In the genomic region with DNA sequence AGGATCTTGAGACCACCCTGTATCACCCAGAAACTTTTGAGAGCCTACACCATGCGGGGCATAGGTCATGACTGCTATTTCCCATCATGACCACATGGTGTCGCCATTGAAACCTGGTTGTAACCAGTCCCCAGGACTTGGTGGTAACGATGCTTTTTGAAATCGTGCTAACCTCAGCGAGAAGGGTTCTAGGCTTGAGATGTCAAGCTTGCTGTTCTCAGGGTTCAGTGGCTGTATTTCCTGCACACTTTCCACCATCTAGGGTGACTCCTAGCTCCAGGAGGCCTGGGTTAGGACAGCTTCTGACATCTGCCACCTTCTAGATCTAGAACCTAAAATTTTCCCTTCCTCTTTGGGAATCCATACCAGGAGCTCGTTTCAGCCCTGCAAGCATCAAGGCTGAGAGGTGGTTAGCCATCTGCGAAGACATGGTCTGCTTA, we compare ENCODE assay signal across 9 cellular contexts. TPM values are rescaled to one million over a fixed set of nuclear protein-coding genes. Genes with fewer than 3 reads are reported as not detected.
DNase-seq lines count a peak whose midpoint lies in the region; ATAC-seq and TF ChIP-seq lines count a peak whose summit lies in the region.
"Had no signal": no experiment of that assay in that cellular context is flagged by ENCODE, and none has a peak within 500 bp of the region (broad histone marks: within the 10 kb centered on the region; RNA-seq: fewer than 3 reads in every experiment).

No MANE protein-coding gene starts in this region.

- H3K27ac ChIP-seq in HEK293 (ENCODE audit: extremely low read depth, low read depth, low read length) = no peak overlapping the region

- peak; percentile 82 for DNase-seq in CD1c-positive myeloid dendritic cell (ENCODE audit: extremely low spot score)
- peak; percentile 30 for DNase-seq in NCI-H774 (lab: John Stamatoyannopoulos, UW)
- peak; percentile 68 for DNase-seq in activated CD4-positive, alpha-beta memory T cell treated with anti-CD3 and anti-CD28 coated beads, Interleukin-2, amount 10 ng/mL, durations not matched to agents 7 days and 5 days
- peak; percentile 51 to 60 (median 54) for DNase-seq in effector memory CD8-positive, alpha-beta T cell
- peak; percentile 54 to 64 for DNase-seq in memory B cell (ENCODE audit: low spot score in 2 of 2)
- DNase-seq in stimulated activated CD8-positive, alpha-beta memory T cell treated with anti-CD3 and anti-CD28 coated beads, Interleukin-4, amount 100 ng/mL, for 48 hours = peak; percentile 70

- no peak overlapping the region for H3K27ac Mint-ChIP-seq in activated CD4-positive, alpha-beta memory T cell treated with anti-CD3 and anti-CD28 coated beads, Interleukin-2, amount 10 ng/mL, durations not matched to agents 7 days and 5 days
- H3K27ac Mint-ChIP-seq in effector memory CD8-positive, alpha-beta T cell = no peak overlapping the region
- no peak overlapping the region for H3K27ac Mint-ChIP-seq in memory B cell
- H3K27ac Mint-ChIP-seq: IgD-negative memory B cell had no signal

- POLR2A ChIA-PET in HEK293 (lab: Yijun Ruan, JAX) = interaction anchor here (0.6 to 1.2 kb wide), 5 partner anchors 110 to 198 kb away, joined by 3 to 5 read pairs (median 4); no protein-coding TSS in a partner anchor
- POLR2A ChIA-PET in activated CD4-positive, alpha-beta memory T cell treated with anti-CD3 and anti-CD28 coated beads, Interleukin-2, amount 10 ng/mL, durations not matched to agents 7 days and 5 days (lab: Charles Lee) = interaction anchor here (0.6 to 1.5 kb wide), 5 partner anchors 13 to 205 kb away, joined by 3 to 5 read pairs (median 3); a partner anchor contains a TSS

- CTCF ChIA-PET in HEK293 (lab: Yijun Ruan, JAX) = interaction anchor here (0.6 to 3.7 kb wide), 46 partner anchors 9 to 640 kb away, joined by 3 to 23 read pairs (median 4); a partner anchor contains a TSS
- CTCF ChIA-PET in activated CD4-positive, alpha-beta memory T cell treated with anti-CD3 and anti-CD28 coated beads, Interleukin-2, amount 10 ng/mL, durations not matched to agents 7 days and 5 days (lab: Charles Lee) = interaction anchor here (0.6 to 1.8 kb wide), 38 partner anchors 9 to 472 kb away, joined by 3 to 11 read pairs (median 3); a partner anchor contains a TSS

- H3K4me3 ChIP-seq in HEK293 (ENCODE audit: low read depth, low read length) = no peak overlapping the region

- no peaks in the 10 kb centered on the region for H3K9me3 ChIP-seq in HEK293 (ENCODE audit: control insufficient read depth, insufficient read depth, low read depth, low read length)

- ATAC-seq in effector memory CD8-positive, alpha-beta T cell (replicated peaks) = peak; percentile 85
- ATAC-seq in memory B cell (ENCODE audit: low read depth) (peak; percentile 94), GM19023 (IDR thresholded peaks at IDR 0.05; ENCODE audit: unreplicated experiment) (no peak)

- no peak overlapping the region for H3K4me3 Mint-ChIP-seq in activated CD4-positive, alpha-beta memory T cell treated with anti-CD3 and anti-CD28 coated beads, Interleukin-2, amount 10 ng/mL, durations not matched to agents 7 days and 5 days
- no peak overlapping the region for H3K4me3 Mint-ChIP-seq in effector memory CD8-positive, alpha-beta T cell
- H3K4me3 Mint-ChIP-seq in memory B cell = peak overlapping the region; percentile 44
- H3K4me3 Mint-ChIP-seq: IgD-negative memory B cell had no signal

- H3K9me3 Mint-ChIP-seq in activated CD4-positive, alpha-beta memory T cell treated with anti-CD3 and anti-CD28 coated beads, Interleukin-2, amount 10 ng/mL, durations not matched to agents 7 days and 5 days = no peaks in the 10 kb centered on the region
- no peaks in the 10 kb centered on the region for H3K9me3 Mint-ChIP-seq in effector memory CD8-positive, alpha-beta T cell
- no peaks in the 10 kb centered on the region for H3K9me3 Mint-ChIP-seq in memory B cell
- H3K9me3 Mint-ChIP-seq: IgD-negative memory B cell had no signal

- no peaks in the 10 kb centered on the region for H3K36me3 ChIP-seq in HEK293 (ENCODE audit: control insufficient read depth in 2 of 2, insufficient read depth in 1 of 2, low read length in 2 of 2)

- TF ChIP-seq CTCF in HEK293 (tag by site-specific recombination; IDR thresholded peaks at IDR 0.05) = peak; percentile 67

- H3K27me3 Mint-ChIP-seq in activated CD4-positive, alpha-beta memory T cell treated with anti-CD3 and anti-CD28 coated beads, Interleukin-2, amount 10 ng/mL, durations not matched to agents 7 days and 5 days = no peaks in the 10 kb centered on the region
- no peaks in the 10 kb centered on the region for H3K27me3 Mint-ChIP-seq in effector memory CD8-positive, alpha-beta T cell
- H3K27me3 Mint-ChIP-seq in memory B cell = peaks cover 2% of the 10 kb centered on the region

- H3K36me3 Mint-ChIP-seq in activated CD4-positive, alpha-beta memory T cell treated with anti-CD3 and anti-CD28 coated beads, Interleukin-2, amount 10 ng/mL, durations not matched to agents 7 days and 5 days (ENCODE audit: low read depth) = no peaks in the 10 kb centered on the region
- peaks cover 10% of the 10 kb centered on the region for H3K36me3 Mint-ChIP-seq in effector memory CD8-positive, alpha-beta T cell (ENCODE audit: insufficient read depth)
- H3K36me3 Mint-ChIP-seq in memory B cell = no peaks in the 10 kb centered on the region
- H3K36me3 Mint-ChIP-seq: IgD-negative memory B cell had no signal

- no peaks in the 10 kb centered on the region for H3K4me1 ChIP-seq in HEK293 (ENCODE audit: control insufficient read depth, insufficient read depth, low read length)

- H3K4me1 Mint-ChIP-seq in activated CD4-positive, alpha-beta memory T cell treated with anti-CD3 and anti-CD28 coated beads, Interleukin-2, amount 10 ng/mL, durations not matched to agents 7 days and 5 days = peaks cover 4% of the 10 kb centered on the region
- H3K4me1 Mint-ChIP-seq in effector memory CD8-positive, alpha-beta T cell (ENCODE audit: low read depth in 2 of 2) = no peaks in the 10 kb centered on the region
- peaks cover 3% of the 10 kb centered on the region for H3K4me1 Mint-ChIP-seq in memory B cell

TF ChIP-seq in HEK293, 187 proteins besides CTCF, POLR2A, EP300 and RAD21:
- peak; percentile 58 for TF ChIP-seq ZBTB17 (tag by site-specific recombination; IDR thresholded peaks at IDR 0.05)
- no peak for TF ChIP-seq GFI1B (tag by site-specific recombination; IDR thresholded peaks at IDR 0.05)
- no peak for TF ChIP-seq KLF9 (tag by site-specific recombination; IDR thresholded peaks at IDR 0.05; ENCODE audit: low read depth)
- no peak for TF ChIP-seq ZNF677 (tag by site-specific recombination; IDR thresholded peaks at IDR 0.05)
- TF ChIP-seq ZNF600 (tag by site-specific recombination; IDR thresholded peaks at IDR 0.05) = peak; percentile 71
- peak; percentile 76; the same call in 1 of the 2 replicates for TF ChIP-seq ZNF2 (tag by site-specific recombination; IDR thresholded peaks at IDR 0.05)
- TF ChIP-seq, protein P1, sequence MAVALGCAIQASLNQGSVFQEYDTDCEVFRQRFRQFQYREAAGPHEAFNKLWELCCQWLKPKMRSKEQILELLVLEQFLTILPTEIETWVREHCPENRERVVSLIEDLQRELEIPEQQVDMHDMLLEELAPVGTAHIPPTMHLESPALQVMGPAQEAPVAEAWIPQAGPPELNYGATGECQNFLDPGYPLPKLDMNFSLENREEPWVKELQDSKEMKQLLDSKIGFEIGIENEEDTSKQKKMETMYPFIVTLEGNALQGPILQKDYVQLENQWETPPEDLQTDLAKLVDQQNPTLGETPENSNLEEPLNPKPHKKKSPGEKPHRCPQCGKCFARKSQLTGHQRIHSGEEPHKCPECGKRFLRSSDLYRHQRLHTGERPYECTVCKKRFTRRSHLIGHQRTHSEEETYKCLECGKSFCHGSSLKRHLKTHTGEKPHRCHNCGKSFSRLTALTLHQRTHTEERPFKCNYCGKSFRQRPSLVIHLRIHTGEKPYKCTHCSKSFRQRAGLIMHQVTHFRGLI (tag by site-specific recombination; IDR thresholded peaks at IDR 0.05) = no peak
- TF ChIP-seq, protein P2, sequence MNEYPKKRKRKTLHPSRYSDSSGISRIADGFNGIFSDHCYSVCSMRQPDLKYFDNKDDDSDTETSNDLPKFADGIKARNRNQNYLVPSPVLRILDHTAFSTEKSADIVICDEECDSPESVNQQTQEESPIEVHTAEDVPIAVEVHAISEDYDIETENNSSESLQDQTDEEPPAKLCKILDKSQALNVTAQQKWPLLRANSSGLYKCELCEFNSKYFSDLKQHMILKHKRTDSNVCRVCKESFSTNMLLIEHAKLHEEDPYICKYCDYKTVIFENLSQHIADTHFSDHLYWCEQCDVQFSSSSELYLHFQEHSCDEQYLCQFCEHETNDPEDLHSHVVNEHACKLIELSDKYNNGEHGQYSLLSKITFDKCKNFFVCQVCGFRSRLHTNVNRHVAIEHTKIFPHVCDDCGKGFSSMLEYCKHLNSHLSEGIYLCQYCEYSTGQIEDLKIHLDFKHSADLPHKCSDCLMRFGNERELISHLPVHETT (tag by site-specific recombination; IDR thresholded peaks at IDR 0.05) = 0 out of 2 replicates have a peak, but pooled peaks have one; percentile 12
- no peak for TF ChIP-seq ZNF132 (tag by site-specific recombination; IDR thresholded peaks at IDR 0.05; ENCODE audit: borderline replicate concordance)
- TF ChIP-seq, protein P3, sequence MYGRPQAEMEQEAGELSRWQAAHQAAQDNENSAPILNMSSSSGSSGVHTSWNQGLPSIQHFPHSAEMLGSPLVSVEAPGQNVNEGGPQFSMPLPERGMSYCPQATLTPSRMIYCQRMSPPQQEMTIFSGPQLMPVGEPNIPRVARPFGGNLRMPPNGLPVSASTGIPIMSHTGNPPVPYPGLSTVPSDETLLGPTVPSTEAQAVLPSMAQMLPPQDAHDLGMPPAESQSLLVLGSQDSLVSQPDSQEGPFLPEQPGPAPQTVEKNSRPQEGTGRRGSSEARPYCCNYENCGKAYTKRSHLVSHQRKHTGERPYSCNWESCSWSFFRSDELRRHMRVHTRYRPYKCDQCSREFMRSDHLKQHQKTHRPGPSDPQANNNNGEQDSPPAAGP (tag by site-specific recombination; IDR thresholded peaks at IDR 0.05) = 0 out of 2 replicates have a peak, but pooled peaks have one; percentile 11
- TF ChIP-seq ZFP69B (tag by site-specific recombination; IDR thresholded peaks at IDR 0.05) = no peak
- no peak for TF ChIP-seq ZNF626 (tag by site-specific recombination; IDR thresholded peaks at IDR 0.05)
- TF ChIP-seq ZNF514 (tag by site-specific recombination; IDR thresholded peaks at IDR 0.05) = no peak
- peak; percentile 92 for TF ChIP-seq ZNF654 (tag by site-specific recombination; IDR thresholded peaks at IDR 0.05; ENCODE audit: low read depth)
- TF ChIP-seq ZNF623 (tag by site-specific recombination; IDR thresholded peaks at IDR 0.05) = no peak

RNA-seq across cellular contexts. Expression of a gene that starts 13.0 kb away (rescaled TPM):
- 10 to 100 TPM; 14.1 to 14.2 TPM for total RNA-seq in activated CD4-positive, alpha-beta memory T cell treated with anti-CD3 and anti-CD28 coated beads, Interleukin-2, amount 10 ng/mL, durations not matched to agents 7 days and 5 days

RNA-seq across cellular contexts. Expression of a gene that starts 54.2 kb away (rescaled TPM):
- 10 to 100 TPM; 65.3 to 66.4 TPM for total RNA-seq in activated CD4-positive, alpha-beta memory T cell treated with anti-CD3 and anti-CD28 coated beads, Interleukin-2, amount 10 ng/mL, durations not matched to agents 7 days and 5 days

Comparison
In these comparisons a context has a peak if more than half of its experiments do, and no peak if none do; other contexts are left out.
1. DNase-seq: peak in every context shown above with its lines; median percentile 82 in CD1c-positive myeloid dendritic cell; 70 in stimulated activated CD8-positive, alpha-beta memory T cell treated with anti-CD3 and anti-CD28 coated beads, Interleukin-4, amount 100 ng/mL, for 48 hours; 68 in activated CD4-positive, alpha-beta memory T cell treated with anti-CD3 and anti-CD28 coated beads, Interleukin-2, amount 10 ng/mL, durations not matched to agents 7 days and 5 days; 59 in memory B cell; 54 in effector memory CD8-positive, alpha-beta T cell; 30 in NCI-H774.